In the genomic region with DNA sequence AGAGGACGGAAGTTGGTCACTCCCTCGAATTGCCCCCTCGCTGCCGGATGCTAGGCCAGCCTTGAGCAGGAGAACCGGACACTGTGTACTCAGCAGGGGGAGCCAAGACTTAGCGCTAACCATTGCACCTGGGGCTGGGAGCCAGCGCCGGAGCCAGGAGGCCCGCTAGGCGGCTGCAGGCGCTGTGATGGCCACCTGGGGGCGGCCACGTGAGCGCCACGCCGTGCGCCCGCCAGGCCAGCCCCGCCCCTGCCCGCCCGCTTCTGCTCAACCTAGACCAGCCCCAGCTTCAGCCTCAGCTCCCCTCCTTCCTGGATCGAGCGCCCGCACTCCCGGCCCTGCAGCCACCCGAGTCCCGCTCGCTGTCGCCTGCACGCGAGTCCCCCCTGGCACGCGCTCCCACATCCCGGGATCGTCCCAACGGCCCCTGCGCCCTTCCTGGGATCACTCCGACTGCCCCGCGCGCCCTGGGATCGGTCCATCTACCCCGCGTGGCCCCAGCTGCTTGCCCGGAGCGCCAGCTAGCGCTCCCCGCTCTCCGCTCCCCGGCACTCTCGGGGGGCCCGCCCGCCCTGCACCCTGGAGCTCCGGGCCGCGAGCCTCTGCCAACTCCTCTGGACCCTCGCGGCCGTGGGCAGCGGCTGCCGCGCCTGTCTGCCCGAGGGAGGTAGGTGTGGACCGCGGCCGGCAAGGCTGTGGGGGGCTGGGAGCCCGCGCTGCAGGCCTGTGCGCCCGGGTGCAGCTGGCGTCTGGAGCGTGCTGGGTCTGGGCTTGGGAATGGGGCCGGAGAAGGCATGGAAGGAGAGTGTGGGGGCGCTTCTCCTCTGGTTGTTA, we compare ENCODE assay signal across 1 cellular context.
TF ChIP-seq lines count a peak whose summit lies in the region.

EEF2K (plus strand) TSS at position 266 of the 834 bp plus-strand sequence. CDS start 19,452 bp downstream, outside the sequence.

TF ChIP-seq in K562, 482 proteins besides CTCF, POLR2A, EP300 and RAD21 (continued from another document and continues in another):
- TF ChIP-seq, protein P1, sequence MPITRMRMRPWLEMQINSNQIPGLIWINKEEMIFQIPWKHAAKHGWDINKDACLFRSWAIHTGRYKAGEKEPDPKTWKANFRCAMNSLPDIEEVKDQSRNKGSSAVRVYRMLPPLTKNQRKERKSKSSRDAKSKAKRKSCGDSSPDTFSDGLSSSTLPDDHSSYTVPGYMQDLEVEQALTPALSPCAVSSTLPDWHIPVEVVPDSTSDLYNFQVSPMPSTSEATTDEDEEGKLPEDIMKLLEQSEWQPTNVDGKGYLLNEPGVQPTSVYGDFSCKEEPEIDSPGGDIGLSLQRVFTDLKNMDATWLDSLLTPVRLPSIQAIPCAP (CRISPR knock-in tag; IDR thresholded peaks at IDR 0.05; ENCODE audit: borderline replicate concordance), result no peak
- TF ChIP-seq HOXB6 (CRISPR knock-in tag; IDR thresholded peaks at IDR 0.05; ENCODE audit: borderline replicate concordance) (no peak), DPF2 (IDR thresholded peaks at IDR 0.05) (peak; percentile 60), ZKSCAN3 (CRISPR knock-in tag; IDR thresholded peaks at IDR 0.05) (no peak), FOXK1 (CRISPR knock-in tag; IDR thresholded peaks at IDR 0.05; ENCODE audit: borderline replicate concordance) (0 out of 2 replicates have a peak, but pooled peaks have one; percentile 83), KAT8 (IDR thresholded peaks at IDR 0.05; ENCODE audit: low read depth) (no peak), ELK3 (CRISPR knock-in tag; IDR thresholded peaks at IDR 0.05) (no peak), SIRT6 (IDR thresholded peaks at IDR 0.05; ENCODE audit: low read depth, low read length) (no peak), MLLT1 (IDR thresholded peaks at IDR 0.05) (peak in 1 of 2 experiments; percentile 56; a peak in 1 of 4 replicates), MXI1 (IDR thresholded peaks at IDR 0.05; ENCODE audit: low read depth, low read length) (peak; percentile 94), LCOR (CRISPR knock-in tag; IDR thresholded peaks at IDR 0.05) (peak; percentile 85), SOX6 (IDR thresholded peaks at IDR 0.05) (peak; percentile 82), ZBTB43 (CRISPR knock-in tag; IDR thresholded peaks at IDR 0.05) (peak; percentile 92), POLR2AphosphoS5 (IDR thresholded peaks at IDR 0.05; ENCODE audit: control insufficient read depth, insufficient read depth, low read depth, low read length) (peak; percentile 64; the same call in 1 of the 2 replicates), KLF13 (tag; IDR thresholded peaks at IDR 0.05; ENCODE audit: borderline replicate concordance, low read depth) (peak; percentile 82; the same call in 1 of the 2 replicates), TRIM28 (IDR thresholded peaks at IDR 0.05) (peak; percentile 23; the same call in 1 of the 2 replicates), CCNT2 (IDR thresholded peaks at IDR 0.05; ENCODE audit: borderline replicate concordance, extremely low read depth, insufficient read length, low read depth, low read length) (peak; percentile 97), MLX (CRISPR knock-in tag; conservative IDR thresholded peaks at IDR 0.05) (peak in 1 of 2 experiments; percentile 94; a peak in 2 of 4 replicates), SAFB (IDR thresholded peaks at IDR 0.05; ENCODE audit: borderline replicate concordance, low read depth, low read length) (peak; percentile 70; the same call in 1 of the 2 replicates), PCBP2 (IDR thresholded peaks at IDR 0.05; ENCODE audit: low read depth, low read length, poor library complexity, severe bottlenecking) (peak; percentile 47), RBM39 (optimal IDR thresholded peaks at IDR 0.05; ENCODE audit: low read depth, low read length) (peak; percentile 70), WHSC1 (IDR thresholded peaks at IDR 0.05; ENCODE audit: low read length) (no peak), CHCHD3 (CRISPR knock-in tag; IDR thresholded peaks at IDR 0.05) (no peak), RB1 (IDR thresholded peaks at IDR 0.05; ENCODE audit: low read depth) (peak; percentile 93), RBM14 (IDR thresholded peaks at IDR 0.05; ENCODE audit: borderline replicate concordance, insufficient read depth, low read depth, low read length) (no peak), ARID2 (IDR thresholded peaks at IDR 0.05) (no peak), E2F6 (IDR thresholded peaks at IDR 0.05; ENCODE audit: borderline replicate concordance in 1 of 2, extremely low read depth in 1 of 2, insufficient read depth in 1 of 2, insufficient read length in 1 of 2, low read depth in 1 of 2, low read length in 1 of 2, poor library complexity in 1 of 2, severe bottlenecking in 1 of 2) (peak; percentile 95), TARDBP (IDR thresholded peaks at IDR 0.05) (no peak), MAFG (tag; conservative IDR thresholded peaks at IDR 0.05) (no peak), TRIM24 (IDR thresholded peaks at IDR 0.05) (peak in 1 of 2 experiments; percentile 61; a peak in 1 of 4 replicates), SIN3B (IDR thresholded peaks at IDR 0.05; ENCODE audit: low read depth) (peak; percentile 54; the same call in 1 of the 2 replicates), FOXP1 (CRISPR knock-in tag; IDR thresholded peaks at IDR 0.05) (peak; percentile 78), GATAD2B (IDR thresholded peaks at IDR 0.05; ENCODE audit: borderline replicate concordance) (peak; percentile 96), TEAD1 (CRISPR knock-in tag; IDR thresholded peaks at IDR 0.05) (no peak; a peak in 1 of 4 replicates), NEUROD1 (IDR thresholded peaks at IDR 0.05; ENCODE audit: borderline replicate concordance, low read depth, low read length, partially characterized antibody) (peak; percentile 75), BRF1 (IDR thresholded peaks at IDR 0.05; ENCODE audit: borderline replicate concordance, extremely low read depth, insufficient read length) (no peak), MBD2 (IDR thresholded peaks at IDR 0.05; ENCODE audit: borderline replicate concordance, low read depth) (no peak; the same call in 1 of the 2 replicates)
- TF ChIP-seq, protein P2, sequence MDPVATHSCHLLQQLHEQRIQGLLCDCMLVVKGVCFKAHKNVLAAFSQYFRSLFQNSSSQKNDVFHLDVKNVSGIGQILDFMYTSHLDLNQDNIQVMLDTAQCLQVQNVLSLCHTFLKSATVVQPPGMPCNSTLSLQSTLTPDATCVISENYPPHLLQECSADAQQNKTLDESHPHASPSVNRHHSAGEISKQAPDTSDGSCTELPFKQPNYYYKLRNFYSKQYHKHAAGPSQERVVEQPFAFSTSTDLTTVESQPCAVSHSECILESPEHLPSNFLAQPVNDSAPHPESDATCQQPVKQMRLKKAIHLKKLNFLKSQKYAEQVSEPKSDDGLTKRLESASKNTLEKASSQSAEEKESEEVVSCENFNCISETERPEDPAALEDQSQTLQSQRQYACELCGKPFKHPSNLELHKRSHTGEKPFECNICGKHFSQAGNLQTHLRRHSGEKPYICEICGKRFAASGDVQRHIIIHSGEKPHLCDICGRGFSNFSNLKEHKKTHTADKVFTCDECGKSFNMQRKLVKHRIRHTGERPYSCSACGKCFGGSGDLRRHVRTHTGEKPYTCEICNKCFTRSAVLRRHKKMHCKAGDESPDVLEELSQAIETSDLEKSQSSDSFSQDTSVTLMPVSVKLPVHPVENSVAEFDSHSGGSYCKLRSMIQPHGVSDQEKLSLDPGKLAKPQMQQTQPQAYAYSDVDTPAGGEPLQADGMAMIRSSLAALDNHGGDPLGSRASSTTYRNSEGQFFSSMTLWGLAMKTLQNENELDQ (CRISPR knock-in tag; IDR thresholded peaks at IDR 0.05; ENCODE audit: borderline replicate concordance), result 0 out of 2 replicates have a peak, but pooled peaks have one; percentile 67
- TF ChIP-seq, protein P3, sequence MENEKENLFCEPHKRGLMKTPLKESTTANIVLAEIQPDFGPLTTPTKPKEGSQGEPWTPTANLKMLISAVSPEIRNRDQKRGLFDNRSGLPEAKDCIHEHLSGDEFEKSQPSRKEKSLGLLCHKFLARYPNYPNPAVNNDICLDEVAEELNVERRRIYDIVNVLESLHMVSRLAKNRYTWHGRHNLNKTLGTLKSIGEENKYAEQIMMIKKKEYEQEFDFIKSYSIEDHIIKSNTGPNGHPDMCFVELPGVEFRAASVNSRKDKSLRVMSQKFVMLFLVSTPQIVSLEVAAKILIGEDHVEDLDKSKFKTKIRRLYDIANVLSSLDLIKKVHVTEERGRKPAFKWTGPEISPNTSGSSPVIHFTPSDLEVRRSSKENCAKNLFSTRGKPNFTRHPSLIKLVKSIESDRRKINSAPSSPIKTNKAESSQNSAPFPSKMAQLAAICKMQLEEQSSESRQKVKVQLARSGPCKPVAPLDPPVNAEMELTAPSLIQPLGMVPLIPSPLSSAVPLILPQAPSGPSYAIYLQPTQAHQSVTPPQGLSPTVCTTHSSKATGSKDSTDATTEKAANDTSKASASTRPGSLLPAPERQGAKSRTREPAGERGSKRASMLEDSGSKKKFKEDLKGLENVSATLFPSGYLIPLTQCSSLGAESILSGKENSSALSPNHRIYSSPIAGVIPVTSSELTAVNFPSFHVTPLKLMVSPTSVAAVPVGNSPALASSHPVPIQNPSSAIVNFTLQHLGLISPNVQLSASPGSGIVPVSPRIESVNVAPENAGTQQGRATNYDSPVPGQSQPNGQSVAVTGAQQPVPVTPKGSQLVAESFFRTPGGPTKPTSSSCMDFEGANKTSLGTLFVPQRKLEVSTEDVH (IDR thresholded peaks at IDR 0.05; ENCODE audit: low read depth, partially characterized antibody), result peak; percentile 19
- TF ChIP-seq, protein P4, sequence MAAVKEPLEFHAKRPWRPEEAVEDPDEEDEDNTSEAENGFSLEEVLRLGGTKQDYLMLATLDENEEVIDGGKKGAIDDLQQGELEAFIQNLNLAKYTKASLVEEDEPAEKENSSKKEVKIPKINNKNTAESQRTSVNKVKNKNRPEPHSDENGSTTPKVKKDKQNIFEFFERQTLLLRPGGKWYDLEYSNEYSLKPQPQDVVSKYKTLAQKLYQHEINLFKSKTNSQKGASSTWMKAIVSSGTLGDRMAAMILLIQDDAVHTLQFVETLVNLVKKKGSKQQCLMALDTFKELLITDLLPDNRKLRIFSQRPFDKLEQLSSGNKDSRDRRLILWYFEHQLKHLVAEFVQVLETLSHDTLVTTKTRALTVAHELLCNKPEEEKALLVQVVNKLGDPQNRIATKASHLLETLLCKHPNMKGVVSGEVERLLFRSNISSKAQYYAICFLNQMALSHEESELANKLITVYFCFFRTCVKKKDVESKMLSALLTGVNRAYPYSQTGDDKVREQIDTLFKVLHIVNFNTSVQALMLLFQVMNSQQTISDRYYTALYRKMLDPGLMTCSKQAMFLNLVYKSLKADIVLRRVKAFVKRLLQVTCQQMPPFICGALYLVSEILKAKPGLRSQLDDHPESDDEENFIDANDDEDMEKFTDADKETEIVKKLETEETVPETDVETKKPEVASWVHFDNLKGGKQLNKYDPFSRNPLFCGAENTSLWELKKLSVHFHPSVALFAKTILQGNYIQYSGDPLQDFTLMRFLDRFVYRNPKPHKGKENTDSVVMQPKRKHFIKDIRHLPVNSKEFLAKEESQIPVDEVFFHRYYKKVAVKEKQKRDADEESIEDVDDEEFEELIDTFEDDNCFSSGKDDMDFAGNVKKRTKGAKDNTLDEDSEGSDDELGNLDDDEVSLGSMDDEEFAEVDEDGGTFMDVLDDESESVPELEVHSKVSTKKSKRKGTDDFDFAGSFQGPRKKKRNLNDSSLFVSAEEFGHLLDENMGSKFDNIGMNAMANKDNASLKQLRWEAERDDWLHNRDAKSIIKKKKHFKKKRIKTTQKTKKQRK (IDR thresholded peaks at IDR 0.05; ENCODE audit: borderline replicate concordance, low read depth, low read length), result no peak
